Comparison of ENCODE assay signal across 10 cellular contexts in genomic region chr5:140795259-140795641, GRCh38. TPM values are rescaled to one million over a fixed set of nuclear protein-coding genes. Genes with fewer than 3 reads are reported as not detected.
A peak's percentile ranks its signal among the peaks of the same experiment; 100 is the strongest.
DNase-seq lines count a peak whose midpoint lies in the region; ATAC-seq and TF ChIP-seq lines count a peak whose summit lies in the region.
"Had no signal": no experiment of that assay in that cellular context is flagged by ENCODE, and none has a peak within 500 bp of the region (broad histone marks: within the 10 kb centered on the region; RNA-seq: fewer than 3 reads in every experiment).

No MANE protein-coding gene starts in this region.

- no peak for ATAC-seq in upper lobe of right lung

- no peaks in the 10 kb centered on the region for H3K9me3 ChIP-seq in iPS DF 6.9 (ENCODE audit: control insufficient read depth, insufficient read depth, low read length)
- peaks cover 8% of the 10 kb centered on the region for H3K9me3 ChIP-seq in upper lobe of right lung
- peaks cover 0 to 28% (median 5%) of the 10 kb centered on the region in 4 donors for H3K9me3 ChIP-seq in Peyer's patch

- TF ChIP-seq POLR2A in Peyer's patch (IDR thresholded peaks at IDR 0.05): no peak

- TF ChIP-seq CTCF in RWPE1 (conservative IDR thresholded peaks at IDR 0.05; ENCODE audit: low read depth) (no peak; the same call in 1 of the 2 replicates), upper lobe of right lung (IDR thresholded peaks at IDR 0.05) (peak; percentile 15), Peyer's patch (IDR thresholded peaks at IDR 0.05) (no peak)

- CTCF ChIA-PET in RWPE1 (lab: Yijun Ruan, JAX): interaction anchor here (0.6 to 1.0 kb wide), 3 partner anchors 14 to 404 kb away, joined by 3 to 5 read pairs (median 4); partner anchors contain the start of genes PCDHA8 and PCDHB11

- WGBS in iPS DF 6.9 (ENCODE audit: insufficient coverage, insufficient read length): no CpG with 5 or more reads among the region's 15 CpGs

- no peaks in the 10 kb centered on the region for H3K27me3 ChIP-seq in iPS DF 6.9 (ENCODE audit: control insufficient read depth, insufficient read depth, low read length)
- peaks cover 12% of the 10 kb centered on the region for H3K27me3 ChIP-seq in upper lobe of right lung
- no peaks in the 10 kb centered on the region for H3K27me3 ChIP-seq in Peyer's patch

- intact Hi-C loops in upper lobe of right lung (cut with DNase I): no loop called here

- POLR2A ChIA-PET in RWPE1 (lab: Yijun Ruan, JAX; ENCODE audit: low non-redundant PET): no interaction called here

- H3K4me1 ChIP-seq in iPS DF 6.9 (ENCODE audit: control insufficient read depth, insufficient read depth, low read length) (no peaks in the 10 kb centered on the region), upper lobe of right lung (no peaks in the 10 kb centered on the region), Peyer's patch (no peaks in the 10 kb centered on the region)

- H3K27ac ChIP-seq in RWPE1 (no peak overlapping the region), iPS DF 6.9 (ENCODE audit: low read length) (no peak overlapping the region), upper lobe of right lung (no peak overlapping the region), Peyer's patch (no peak overlapping the region)

- H3K4me3 ChIP-seq in iPS DF 6.9 (ENCODE audit: low read length) (peak overlapping the region; percentile 87; the same call in 1 of the 2 replicates), upper lobe of right lung (peak overlapping the region; percentile 30), Peyer's patch (peak overlapping the region in 1 of 4 donors; percentile 9)

- H3K36me3 ChIP-seq in iPS DF 6.9 (ENCODE audit: control insufficient read depth, insufficient read depth, low read length) (no peaks in the 10 kb centered on the region), upper lobe of right lung (no peaks in the 10 kb centered on the region), Peyer's patch (no peaks in the 10 kb centered on the region)

- DNase-seq in NCI-H82 (lab: John Stamatoyannopoulos, UW) (peak; percentile 61), NCI-H82 treated with DMSO at 0.1 percent for 48 hours (lab: John Stamatoyannopoulos, UW; ENCODE audit: unreplicated experiment) (no peak), RWPE1 (ENCODE audit: low spot score) (peak; percentile 17), iPS DF 6.9 (ENCODE audit: low read depth, low spot score) (no peak), upper lobe of right lung (no peak), Peyer's patch (no peak), UCSD-AML1 (lab: John Stamatoyannopoulos, UW; ENCODE audit: unreplicated experiment) (no peak)
- DNase-seq in central memory CD4-positive, alpha-beta T cell: no peak
- DNase-seq: KG1, SHP77 had no signal

RNA-seq across cellular contexts. Expression of gene PCDHA2, which starts 0.6 kb away (rescaled TPM):
- total RNA-seq in upper lobe of right lung (0.35 TPM), Peyer's patch (not detected)

RNA-seq across cellular contexts. Expression of gene PCDHA3, which starts 5.6 kb away (rescaled TPM):
- total RNA-seq in upper lobe of right lung (1.3 TPM), Peyer's patch (under 1 TPM in 1 of 4 donors, not detected in 3; 0.27 TPM)

RNA-seq across cellular contexts. Expression of gene PCDHA1, which starts 9.3 kb away (rescaled TPM):
- total RNA-seq in upper lobe of right lung (not detected), Peyer's patch (not detected)

RNA-seq across cellular contexts. Expression of gene PCDHA4, which starts 11.6 kb away (rescaled TPM):
- 1.1 TPM for total RNA-seq in upper lobe of right lung
- 1 to 10 TPM in 1 of 4 donors, under 1 TPM in 1, not detected in 2; 0.54 to 2.6 TPM for total RNA-seq in Peyer's patch

RNA-seq across cellular contexts. Expression of gene PCDHA5, which starts 26.2 kb away (rescaled TPM):
- total RNA-seq in upper lobe of right lung (0.43 TPM), Peyer's patch (under 1 TPM in 3 of 4 donors, not detected in 1; 0.27 to 0.88 (median 0.38) TPM)

Comparison
In these comparisons a context has a peak if more than half of its experiments do, and no peak if none do; other contexts are left out.
1. DNase-seq: peak in NCI-H82 (single experiment) and RWPE1 (single experiment); none in NCI-H82 treated with DMSO at 0.1 percent for 48 hours (single experiment), iPS DF 6.9 (single experiment), upper lobe of right lung (single experiment), Peyer's patch (0 of 3), central memory CD4-positive, alpha-beta T cell (single experiment) and UCSD-AML1 (single experiment).